In genomic region chr12:6425588-6426531, GRCh38 we compare ENCODE assay signal across 11 cellular contexts. TPM values are rescaled to one million over a fixed set of nuclear protein-coding genes. Genes with fewer than 3 reads are reported as not detected.
DNase-seq lines count a peak whose midpoint lies in the region; ATAC-seq and TF ChIP-seq lines count a peak whose summit lies in the region.
"Had no signal": no experiment of that assay in that cellular context is flagged by ENCODE, and none has a peak within 500 bp of the region (broad histone marks: within the 10 kb centered on the region; RNA-seq: fewer than 3 reads in every experiment).

No MANE protein-coding gene starts in this region.

- intact Hi-C loops in CD4-positive, alpha-beta memory T cell (cut with micrococcal nuclease): loop anchor here (10.0 kb wide), 2 partner anchors 259 to 359 kb away; partner anchors contain the start of genes CD4 and ZNF384
- intact Hi-C loops in uterus (cut with DNase I; ENCODE audit: low total_unique reads): loop anchor here (5.0 kb wide), 1 partner anchor 36 kb away; no protein-coding TSS in a partner anchor

- H3K27me3 Mint-ChIP-seq in CD4-positive, alpha-beta memory T cell: peaks cover 0 to 6% of the 10 kb centered on the region in 2 donors
- H3K27me3 Mint-ChIP-seq in activated T-cell treated with anti-CD3 and anti-CD28 coated beads, Interleukin-2, amount 50 U/mL, for 72 hours (ENCODE audit: low read depth): no peaks in the 10 kb centered on the region

- H3K4me1 ChIP-seq in CD4-positive, alpha-beta memory T cell (ENCODE audit: insufficient read depth, low read length): peaks cover 48% of the 10 kb centered on the region
- H3K4me1 ChIP-seq in uterus: no peaks in the 10 kb centered on the region

- H3K27me3 ChIP-seq in CD4-positive, alpha-beta memory T cell (ENCODE audit: insufficient read depth, low read length): no peaks in the 10 kb centered on the region
- H3K27me3 ChIP-seq in uterus: no peaks in the 10 kb centered on the region
- H3K27me3 ChIP-seq: upper lobe of left lung had no signal

- H3K4me3 Mint-ChIP-seq in CD4-positive, alpha-beta memory T cell: peak overlapping the region in 6 of 8 donors; percentile 7 to 85 (median 44)
- H3K4me3 Mint-ChIP-seq in activated T-cell treated with anti-CD3 and anti-CD28 coated beads, Interleukin-2, amount 50 U/mL, for 72 hours: peak overlapping the region; percentile 92 to 98

- peak; percentile 29 for ATAC-seq in GM18868 (IDR thresholded peaks at IDR 0.05; ENCODE audit: unreplicated experiment)
- ATAC-seq in activated T-cell treated with anti-CD3 and anti-CD28 coated beads, Interleukin-2, amount 50 U/mL, for 72 hours (replicated peaks in 1 of 2): no peak
- no peak for ATAC-seq in HG02610 (IDR thresholded peaks at IDR 0.05; ENCODE audit: unreplicated experiment)

- TF ChIP-seq POLR2A in uterus (IDR thresholded peaks at IDR 0.05): no peak

- no peaks in the 10 kb centered on the region for H3K9me3 Mint-ChIP-seq in CD4-positive, alpha-beta memory T cell
- H3K9me3 Mint-ChIP-seq in activated T-cell treated with anti-CD3 and anti-CD28 coated beads, Interleukin-2, amount 50 U/mL, for 72 hours: no peaks in the 10 kb centered on the region

- no peaks in the 10 kb centered on the region for H3K36me3 ChIP-seq in CD4-positive, alpha-beta memory T cell (ENCODE audit: insufficient read depth, low read length)
- no peaks in the 10 kb centered on the region for H3K36me3 ChIP-seq in uterus
- H3K36me3 ChIP-seq: upper lobe of left lung had no signal

- POLR2A ChIA-PET in CD4-positive, alpha-beta memory T cell (lab: Charles Lee; ENCODE audit: partially characterized antibody): interaction anchor here (1.2 to 8.2 kb wide), 12 partner anchors 9 to 128 kb away, joined by 4 to 284 read pairs (median 7); partner anchors contain the start of genes CD27, GAPDH, MRPL51 and TAPBPL

- no peak for TF ChIP-seq CTCF in uterus (IDR thresholded peaks at IDR 0.05)

- DNase-seq in CD4-positive, alpha-beta memory T cell: peak in 2 of 5 donors; percentile 28 to 67
- peak in 1 of 2 donors; percentile 59 for DNase-seq in activated T-cell treated with anti-CD3 and anti-CD28 coated beads, Interleukin-2, amount 50 U/mL, for 72 hours
- peak; percentile 8 for DNase-seq in midbrain (lab: John Stamatoyannopoulos, UW)
- no peak for DNase-seq in NCI-H1694 treated with DMSO at 0.1 percent for 48 hours (lab: John Stamatoyannopoulos, UW)
- no peak for DNase-seq in HPDE6-E6E7 (ENCODE audit: extremely low spot score)
- no peak for DNase-seq in uterus
- DNase-seq: NCI-H748 treated with DMSO at 0.1 percent for 48 hours, upper lobe of left lung had no signal

- peaks cover 28 to 48% (median 40%) of the 10 kb centered on the region in 4 donors for H3K4me1 Mint-ChIP-seq in CD4-positive, alpha-beta memory T cell
- peaks cover 72% of the 10 kb centered on the region for H3K4me1 Mint-ChIP-seq in activated T-cell treated with anti-CD3 and anti-CD28 coated beads, Interleukin-2, amount 50 U/mL, for 72 hours (ENCODE audit: low read depth)

- H3K9me3 ChIP-seq in CD4-positive, alpha-beta memory T cell (ENCODE audit: control insufficient read depth in 1 of 2, low read length in 2 of 2): no peaks in the 10 kb centered on the region
- no peaks in the 10 kb centered on the region for H3K9me3 ChIP-seq in uterus
- H3K9me3 ChIP-seq: upper lobe of left lung had no signal

- CTCF ChIA-PET in CD4-positive, alpha-beta memory T cell (lab: Charles Lee; ENCODE audit: partially characterized antibody): interaction anchor here (0.6 to 7.7 kb wide), 12 partner anchors 10 to 126 kb away, joined by 3 to 341 read pairs (median 12); partner anchors contain the start of genes CD27, GAPDH, TAPBPL and VAMP1

- no peak overlapping the region for H3K4me3 ChIP-seq in CD4-positive, alpha-beta memory T cell (ENCODE audit: low read length in 2 of 2)
- no peak overlapping the region for H3K4me3 ChIP-seq in uterus
- H3K4me3 ChIP-seq: upper lobe of left lung had no signal

- H3K27ac ChIP-seq in CD4-positive, alpha-beta memory T cell (ENCODE audit: low read depth, low read length): peak overlapping the region; percentile 63
- H3K27ac ChIP-seq in uterus: no peak overlapping the region

- peaks cover 0 to 2% of the 10 kb centered on the region in 2 donors for H3K36me3 Mint-ChIP-seq in CD4-positive, alpha-beta memory T cell
- no peaks in the 10 kb centered on the region for H3K36me3 Mint-ChIP-seq in activated T-cell treated with anti-CD3 and anti-CD28 coated beads, Interleukin-2, amount 50 U/mL, for 72 hours (ENCODE audit: insufficient read depth in 2 of 2)

- peak overlapping the region; percentile 94 to 98 (median 97) for H3K27ac Mint-ChIP-seq in CD4-positive, alpha-beta memory T cell
- H3K27ac Mint-ChIP-seq in activated T-cell treated with anti-CD3 and anti-CD28 coated beads, Interleukin-2, amount 50 U/mL, for 72 hours: peak overlapping the region; percentile 100

RNA-seq across cellular contexts. Expression of gene CD27, which starts 18.9 kb away (rescaled TPM):
- total RNA-seq in CD4-positive, alpha-beta memory T cell: 100 to 1,000 TPM; 117 to 124 TPM
- polyA plus RNA-seq in CD4-positive, alpha-beta memory T cell: 100 to 1,000 TPM; 343 to 402 TPM
- 10 to 100 TPM; 53.1 to 90.5 TPM for total RNA-seq in activated T-cell treated with anti-CD3 and anti-CD28 coated beads, Interleukin-2, amount 50 U/mL, for 72 hours
- total RNA-seq in uterus: 1 to 10 TPM in 1 of 4 donors, under 1 TPM in 1, not detected in 2; 0.35 to 1.4 TPM
- total RNA-seq: kidney epithelial cell had no signal

RNA-seq across cellular contexts. Expression of gene TAPBPL, which starts 26.0 kb away (rescaled TPM):
- total RNA-seq in CD4-positive, alpha-beta memory T cell: 10 to 100 TPM; 66.4 to 66.9 TPM
- polyA plus RNA-seq in CD4-positive, alpha-beta memory T cell: 100 to 1,000 TPM; 102 to 116 TPM
- 10 to 100 TPM; 26.0 to 29.6 TPM for total RNA-seq in activated T-cell treated with anti-CD3 and anti-CD28 coated beads, Interleukin-2, amount 50 U/mL, for 72 hours
- 10 to 100 TPM in 3 of 4 donors, 1 to 10 TPM in 1; 10.0 to 25.7 (median 17.1) TPM for total RNA-seq in uterus

RNA-seq across cellular contexts. Expression of gene LTBR, which starts 41.9 kb away (rescaled TPM):
- total RNA-seq in CD4-positive, alpha-beta memory T cell: 1 to 10 TPM; 1.1 to 1.3 TPM
- not detected for polyA plus RNA-seq in CD4-positive, alpha-beta memory T cell
- total RNA-seq in activated T-cell treated with anti-CD3 and anti-CD28 coated beads, Interleukin-2, amount 50 U/mL, for 72 hours: 1 to 10 TPM; 1.3 to 1.9 TPM
- total RNA-seq in uterus: 100 to 1,000 TPM in 1 of 4 donors, 10 to 100 TPM in 3; 28.1 to 116 (median 83.5) TPM

RNA-seq across cellular contexts. Expression of gene VAMP1, which starts 44.6 kb away (rescaled TPM):
- 100 to 1,000 TPM in 1 of 2 experiments, 10 to 100 TPM in 1; 97.7 to 101 TPM for total RNA-seq in CD4-positive, alpha-beta memory T cell
- 10 to 100 TPM; 10.3 to 12.1 TPM for polyA plus RNA-seq in CD4-positive, alpha-beta memory T cell
- 10 to 100 TPM; 51.2 to 53.1 TPM for total RNA-seq in activated T-cell treated with anti-CD3 and anti-CD28 coated beads, Interleukin-2, amount 50 U/mL, for 72 hours
- total RNA-seq in uterus: 10 to 100 TPM in 1 of 4 donors, 1 to 10 TPM in 3; 1.0 to 17.7 (median 6.8) TPM

RNA-seq across cellular contexts. Expression of gene SCNN1A, which starts 50.5 kb away (rescaled TPM):
- 1 to 10 TPM in 1 of 2 experiments, under 1 TPM in 1; 0.67 to 1.3 TPM for total RNA-seq in CD4-positive, alpha-beta memory T cell
- under 1 TPM; 0.24 to 0.53 TPM for polyA plus RNA-seq in CD4-positive, alpha-beta memory T cell
- total RNA-seq in activated T-cell treated with anti-CD3 and anti-CD28 coated beads, Interleukin-2, amount 50 U/mL, for 72 hours: under 1 TPM; 0.29 to 0.67 TPM
- total RNA-seq in uterus: 10 to 100 TPM in 2 of 4 donors, 1 to 10 TPM in 2; 1.3 to 38.3 (median 7.3) TPM

Comparison
In these comparisons a context has a peak if more than half of its experiments do, and no peak if none do; other contexts are left out.
1. RNA of gene CD27, which starts 18.9 kb away (total RNA-seq): 117 to 124 TPM in CD4-positive, alpha-beta memory T cell and 53.1 to 90.5 TPM in activated T-cell treated with anti-CD3 and anti-CD28 coated beads, Interleukin-2, amount 50 U/mL, for 72 hours; 0.35 to 1.4 TPM in uterus; every median in the first group is over 10 times any median in the second.
2. RNA of gene LTBR, which starts 41.9 kb away (total RNA-seq): 28.1 to 116 TPM in uterus; 1.3 to 1.9 TPM in activated T-cell treated with anti-CD3 and anti-CD28 coated beads, Interleukin-2, amount 50 U/mL, for 72 hours and 1.1 to 1.3 TPM in CD4-positive, alpha-beta memory T cell; every median in the first group is over 10 times any median in the second.